ENCODE assay signal across 29 cellular contexts in genomic region chr3:167520656-167521360, GRCh38. TPM values are rescaled to one million over a fixed set of nuclear protein-coding genes. Genes with fewer than 3 reads are reported as not detected.
DNase-seq lines count a peak whose midpoint lies in the region; ATAC-seq, FAIRE-seq and TF ChIP-seq lines count a peak whose summit lies in the region.
"Had no signal": no experiment of that assay in that cellular context is flagged by ENCODE, and none has a peak within 500 bp of the region (broad histone marks: within the 10 kb centered on the region; RNA-seq: fewer than 3 reads in every experiment).

No MANE protein-coding gene starts in this region.

- H3K4me1 ChIP-seq in HepG2 (ENCODE audit: insufficient read depth, low read length), result no peaks in the 10 kb centered on the region
- H3K4me1 ChIP-seq in gastroesophageal sphincter, result no peaks in the 10 kb centered on the region
- H3K4me1 ChIP-seq: ascending aorta, esophagus squamous epithelium, thyroid gland had no signal

- no peak overlapping the region for H3K4me2 ChIP-seq in HepG2 (ENCODE audit: low read depth, low read length)

- ATAC-seq in HepG2, result no peak; the same call in 2 of the 3 replicates
- ATAC-seq in GM21786 (IDR thresholded peaks at IDR 0.05; ENCODE audit: unreplicated experiment), result no peak
- ATAC-seq in GM21381 (IDR thresholded peaks at IDR 0.05; ENCODE audit: unreplicated experiment), result no peak
- no peak for ATAC-seq in gastroesophageal sphincter
- ATAC-seq: activated CD8-positive, alpha-beta T cell treated with anti-CD3 and anti-CD28 coated beads for 36 hours; CD8-positive, alpha-beta T cell; K562; naive thymus-derived CD8-positive, alpha-beta T cell had no signal

- TF ChIP-seq EP300 in HepG2 (IDR thresholded peaks at IDR 0.05; ENCODE audit: low read depth in 2 of 2, low read length in 2 of 2) (no peak), HepG2 (CRISPR knock-in tag; IDR thresholded peaks at IDR 0.05; ENCODE audit: borderline replicate concordance) (no peak), gastroesophageal sphincter (IDR thresholded peaks at IDR 0.05) (no peak)

- POLR2A ChIA-PET in HepG2 (lab: Yijun Ruan, JAX), result no interaction called here

- TF ChIP-seq RAD21 in HepG2 (CRISPR knock-in tag; IDR thresholded peaks at IDR 0.05), result no peak

- H3K9ac ChIP-seq in HepG2 (ENCODE audit: insufficient read depth, low read depth, low read length), result no peak overlapping the region

- CTCF ChIA-PET in HepG2 (lab: Yijun Ruan, JAX; ENCODE audit: low intra/inter-chr PET ratio, low total read pairs), result no interaction called here

- H3K36me3 ChIP-seq in HepG2 (replicated peaks in 1 of 2; ENCODE audit: control insufficient read depth in 1 of 2, insufficient read depth in 2 of 2, low read length in 2 of 2) (no peaks in the 10 kb centered on the region), gastroesophageal sphincter (no peaks in the 10 kb centered on the region)
- H3K36me3 ChIP-seq: ascending aorta, esophagus squamous epithelium, thyroid gland had no signal

- H3K4me3 ChIP-seq in HepG2 (replicated peaks in 1 of 3; ENCODE audit: insufficient read depth in 1 of 3, low read depth in 2 of 3, low read length in 3 of 3), result no peak overlapping the region
- no peak overlapping the region for H3K4me3 ChIP-seq in gastroesophageal sphincter
- H3K4me3 ChIP-seq: ascending aorta, esophagus squamous epithelium, K562, skin epidermis, thyroid gland had no signal

- no peak overlapping the region for H3K27ac ChIP-seq in HepG2 (ENCODE audit: extremely low read length, insufficient read depth, low read length)
- H3K27ac ChIP-seq in gastroesophageal sphincter, result no peak overlapping the region
- H3K27ac ChIP-seq: ascending aorta, esophagus squamous epithelium, skin epidermis, thyroid gland had no signal

- H3K27me3 ChIP-seq in HepG2 (ENCODE audit: control insufficient read depth in 1 of 2, insufficient read depth in 2 of 2, low read length in 2 of 2), result no peaks in the 10 kb centered on the region
- no peaks in the 10 kb centered on the region for H3K27me3 ChIP-seq in gastroesophageal sphincter
- H3K27me3 ChIP-seq: ascending aorta, esophagus squamous epithelium, thyroid gland had no signal

- no peak for TF ChIP-seq CTCF in HepG2 (CRISPR knock-in tag; IDR thresholded peaks at IDR 0.05)
- TF ChIP-seq CTCF in gastroesophageal sphincter (IDR thresholded peaks at IDR 0.05), result no peak

- no peaks in the 10 kb centered on the region for H4K20me1 ChIP-seq in HepG2 (ENCODE audit: insufficient read depth, low read length)

- H3K79me2 ChIP-seq in HepG2 (ENCODE audit: insufficient read depth, low read length), result no peaks in the 10 kb centered on the region

- TF ChIP-seq POLR2A in HepG2 (IDR thresholded peaks at IDR 0.05; ENCODE audit: insufficient read depth in 1 of 2, low read depth in 2 of 2, low read length in 2 of 2), result no peak
- no peak for TF ChIP-seq POLR2A in gastroesophageal sphincter (IDR thresholded peaks at IDR 0.05)

- in situ Hi-C loops in HepG2 (cut with HindIII; ENCODE audit: extremely low pct_ligation_motif_present, low pct_unique_long_range_greater_than_20kb), result no loop called here

- H3K9me3 ChIP-seq in HepG2 (ENCODE audit: low read length) (no peaks in the 10 kb centered on the region), gastroesophageal sphincter (no peaks in the 10 kb centered on the region)
- H3K9me3 ChIP-seq: ascending aorta, esophagus squamous epithelium, thyroid gland had no signal

- no TSS peak for BruUV-seq in HepG2 (replicated peaks; lab: Mats Ljungman, UMichigan)

- no peak overlapping the region for H2AFZ ChIP-seq in HepG2 (ENCODE audit: low read length)

- 71% methylated on average over 2 of the region's 2 CpGs for WGBS in HepG2 (ENCODE audit: low lambda C conversion rate)
- WGBS in gastroesophageal sphincter (ENCODE audit: low coverage in 1 of 2), 2 donors, result 74 to 80% methylated on average over 2 of the region's 2 CpGs

- intact Hi-C loops in HepG2 (cut with micrococcal nuclease; ENCODE audit: unreplicated experiment), result no loop called here

- DNase-seq in AML-193 (lab: John Stamatoyannopoulos, UW), result peak; percentile 99
- peak; percentile 58 to 79 for DNase-seq in Kasumi-1 (lab: John Stamatoyannopoulos, UW)
- peak; percentile 86 for DNase-seq in SIG-M5 (lab: John Stamatoyannopoulos, UW)
- no peak for DNase-seq in HepG2 (ENCODE audit: low spot score)
- no peak for DNase-seq in hippocampal formation (lab: John Stamatoyannopoulos, UW)
- DNase-seq: activated CD8-positive, alpha-beta T cell treated with anti-CD3 and anti-CD28 coated beads for 36 hours; activated naive CD8-positive, alpha-beta T cell treated with anti-CD3 and anti-CD28 coated beads for 36 hours; caudate nucleus; CD8-positive, alpha-beta T cell; DMS 273 treated with DMSO at 0.1 percent for 48 hours; EL; esophagus squamous epithelium; midbrain; naive thymus-derived CD8-positive, alpha-beta T cell; NCI-H510A treated with DMSO at 0.1 percent for 48 hours; NK-92 treated with Interleukin-12 subunit alpha and Interleukin-12 subunit beta, amount 100 ng/mL, for 24 hours; RPMI8226; thyroid gland had no signal

- FAIRE-seq in HepG2 (lab: Jason Lieb, UNC), result no peak
- FAIRE-seq: A204.1, GM12891, H54, K562 had no signal

TF ChIP-seq in HepG2, 621 proteins besides CTCF, POLR2A, EP300 and RAD21:
- TF ChIP-seq CEBPB (IDR thresholded peaks at IDR 0.05; ENCODE audit: borderline replicate concordance, low read depth, low read length) (peak; percentile 67), ZNF354B (CRISPR knock-in tag; IDR thresholded peaks at IDR 0.05) (no peak), ZNF790 (CRISPR knock-in tag; IDR thresholded peaks at IDR 0.05; ENCODE audit: borderline replicate concordance) (no peak)

RNA-seq across cellular contexts. Expression of gene SERPINI2, which starts 47.0 kb away (rescaled TPM):
- total RNA-seq in HepG2 (2016; rRNA removed; fragmentation: Illumina TruSeq; extraction: Trizol), result not detected in 2 replicates
- total RNA-seq in HepG2 (2016; cell fraction: cytosol; rRNA removed; fragmentation: Illumina TruSeq; extraction: Trizol; ENCODE audit: low read depth), result not detected in 2 replicates
- total RNA-seq in HepG2 (2016; cell fraction: insoluble cytoplasmic fraction; rRNA removed; fragmentation: Illumina TruSeq; extraction: Trizol), result not detected in 2 replicates
- total RNA-seq in HepG2 (2016; cell fraction: membrane; rRNA removed; fragmentation: Illumina TruSeq; extraction: Trizol), result not detected in 2 replicates
- total RNA-seq in HepG2 (2016; cell fraction: nucleus; rRNA removed; fragmentation: Illumina TruSeq; extraction: Trizol), result not detected in 2 replicates
- not detected in 2 replicates for polyA plus RNA-seq in HepG2 (2011; rRNA removed)
- not detected in 2 replicates for polyA plus RNA-seq in HepG2 (2011; cell fraction: cytosol; rRNA removed)
- not detected in 2 replicates for polyA plus RNA-seq in HepG2 (2011; cell fraction: nucleus; rRNA removed)
- polyA plus RNA-seq in HepG2 (2012), result not detected in 2 replicates
- polyA plus RNA-seq in HepG2 (2016; cell fraction: cytosol; fragmentation: Illumina TruSeq; extraction: Trizol; ENCODE audit: low read depth), result not detected in 2 replicates
- not detected in 2 replicates for polyA plus RNA-seq in HepG2 (2016; cell fraction: insoluble cytoplasmic fraction; fragmentation: Illumina TruSeq; extraction: Trizol; ENCODE audit: low read depth)
- not detected in 2 replicates for polyA plus RNA-seq in HepG2 (2016; cell fraction: membrane; fragmentation: Illumina TruSeq; extraction: Trizol; ENCODE audit: low read depth)
- polyA plus RNA-seq in HepG2 (2016; cell fraction: nucleus; fragmentation: Illumina TruSeq; extraction: Trizol; ENCODE audit: insufficient read depth, low read depth), result not detected in 2 replicates
- polyA minus RNA-seq in HepG2 (2011; rRNA and poly(A)+ RNA removed; ENCODE audit: low replicate concordance), result not detected in 2 replicates
- not detected in 2 replicates for polyA minus RNA-seq in HepG2 (2011; cell fraction: cytosol; rRNA and poly(A)+ RNA removed)
- polyA minus RNA-seq in HepG2 (2011; cell fraction: nucleus; rRNA and poly(A)+ RNA removed), result not detected in 2 replicates
- under 1 TPM in 1 of 4 donors, not detected in 3; 0.94 TPM for total RNA-seq in gastroesophageal sphincter
- total RNA-seq: activated CD8-positive, alpha-beta T cell treated with anti-CD3 and anti-CD28 coated beads for 36 hours; activated naive CD8-positive, alpha-beta T cell treated with anti-CD3 and anti-CD28 coated beads for 36 hours; ascending aorta; CD8-positive, alpha-beta T cell; HT-29; K562; naive thymus-derived CD8-positive, alpha-beta T cell; osteoblast; thyroid gland had no signal
- polyA plus RNA-seq: K562; naive thymus-derived CD8-positive, alpha-beta T cell had no signal

Comparison
In these comparisons a context has a peak if more than half of its experiments do, and no peak if none do; other contexts are left out.
1. DNase-seq: peak in AML-193 (2 of 2), Kasumi-1 (2 of 2) and SIG-M5 (single experiment); none in HepG2 (single experiment) and hippocampal formation (0 of 2).